In the genomic region with DNA sequence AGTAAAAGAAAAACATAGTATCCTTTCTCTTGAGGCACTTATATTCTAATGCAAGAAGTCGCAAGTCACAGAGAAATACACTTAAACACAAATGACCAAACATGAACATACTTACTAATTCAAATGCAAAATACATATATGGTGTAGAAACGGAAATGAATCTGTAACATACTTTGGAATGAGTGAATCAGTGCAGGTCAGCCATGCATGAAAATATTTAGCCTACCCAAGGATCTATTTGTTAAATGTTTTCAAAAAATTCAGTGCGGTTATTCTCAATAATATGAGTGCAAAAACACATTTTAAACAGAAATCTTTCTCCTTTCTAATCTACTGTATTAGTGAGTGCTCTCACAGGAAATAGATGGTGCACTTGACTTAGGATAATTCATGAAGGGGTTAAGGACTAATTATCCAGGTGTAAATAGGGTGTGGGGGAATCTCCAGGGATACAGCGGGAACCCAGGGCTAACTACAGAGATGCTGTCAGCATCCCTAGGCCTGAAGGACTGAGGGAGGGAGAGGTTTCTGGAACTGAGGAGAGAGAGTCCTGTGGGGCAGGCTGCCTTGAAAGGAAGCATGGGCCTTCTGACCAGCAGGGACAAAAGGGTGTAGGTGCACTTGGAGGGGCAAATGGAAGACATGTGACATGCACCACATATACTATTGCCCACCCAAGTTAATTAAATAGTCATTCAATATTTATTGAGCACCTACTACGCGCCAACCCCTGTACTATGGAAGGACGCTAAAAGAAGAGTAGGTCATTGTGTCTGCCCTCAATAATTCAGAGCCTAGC, we compare ENCODE assay signal across 12 cellular contexts.
DNase-seq lines count a peak whose midpoint lies in the region; ATAC-seq and TF ChIP-seq lines count a peak whose summit lies in the region.
"Had no signal": no experiment of that assay in that cellular context is flagged by ENCODE, and none has a peak within 500 bp of the region (broad histone marks: within the 10 kb centered on the region; RNA-seq: fewer than 3 reads in every experiment).

No MANE protein-coding gene starts in this region.

- peaks cover 29% of the 10 kb centered on the region for H3K36me3 Mint-ChIP-seq in activated T-cell treated with anti-CD3 and anti-CD28 coated beads, Interleukin-2, amount 50 U/mL, for 4 hours (ENCODE audit: insufficient read depth)
- peaks cover 22% of the 10 kb centered on the region for H3K36me3 Mint-ChIP-seq in activated CD4-positive, alpha-beta memory T cell treated with anti-CD3 and anti-CD28 coated beads for 36 hours
- no peaks in the 10 kb centered on the region for H3K36me3 Mint-ChIP-seq in endodermal cell (ENCODE audit: low read depth)
- H3K36me3 Mint-ChIP-seq in stimulated activated memory B cell treated with anti-CD40 and anti-IgM and Interleukin-4, amounts not matched to agents 10 μg/mL and 1 μg/mL and 100 μg/mL, for 72 hours: peaks cover 22% of the 10 kb centered on the region

- no peak overlapping the region for H3K9ac ChIP-seq in endodermal cell (ENCODE audit: extremely low read depth, low read length, poor library complexity, severe bottlenecking)
- H3K9ac ChIP-seq: parathyroid adenoma had no signal

- peak overlapping the region; percentile 52 for H3K4me3 Mint-ChIP-seq in activated T-cell treated with anti-CD3 and anti-CD28 coated beads, Interleukin-2, amount 50 U/mL, for 4 hours
- H3K4me3 Mint-ChIP-seq in activated CD4-positive, alpha-beta memory T cell treated with anti-CD3 and anti-CD28 coated beads for 36 hours: peak overlapping the region; percentile 14
- no peak overlapping the region for H3K4me3 Mint-ChIP-seq in endodermal cell
- no peak overlapping the region for H3K4me3 Mint-ChIP-seq in stimulated activated memory B cell treated with anti-CD40 and anti-IgM and Interleukin-4, amounts not matched to agents 10 μg/mL and 1 μg/mL and 100 μg/mL, for 72 hours

- no peaks in the 10 kb centered on the region for H3K27me3 ChIP-seq in endodermal cell (ENCODE audit: control insufficient read depth, insufficient read depth, low read length, poor library complexity, severe bottlenecking)
- H3K27me3 ChIP-seq in aorta (ENCODE audit: control insufficient read depth in 1 of 2, insufficient read depth in 2 of 2, low read length in 1 of 2): no peaks in the 10 kb centered on the region
- H3K27me3 ChIP-seq: tibial nerve had no signal

- no peak for DNase-seq in activated T-cell treated with anti-CD3 and anti-CD28 coated beads, Interleukin-2, amount 50 U/mL, for 4 hours
- no peak for DNase-seq in activated T-cell treated with anti-CD3 and anti-CD28 coated beads, Interleukin-2, amount 50 U/mL, for 1 hour
- no peak for DNase-seq in activated CD4-positive, alpha-beta memory T cell treated with anti-CD3 and anti-CD28 coated beads for 36 hours
- DNase-seq in endodermal cell: peak; percentile 72
- no peak for DNase-seq in mesenteric fat pad (ENCODE audit: low spot score)
- no peak for DNase-seq in aorta
- DNase-seq: DMS79, NCI-H510A had no signal

- H3K27ac ChIP-seq in endodermal cell (ENCODE audit: low read depth, low read length) (no peak overlapping the region), aorta (ENCODE audit: low read depth in 1 of 2, low read length in 2 of 2) (no peak overlapping the region)
- H3K27ac ChIP-seq: parathyroid adenoma had no signal

- peak overlapping the region; percentile 91 for H3K27ac Mint-ChIP-seq in activated CD4-positive, alpha-beta memory T cell treated with anti-CD3 and anti-CD28 coated beads for 36 hours
- H3K27ac Mint-ChIP-seq in endodermal cell: no peak overlapping the region
- peak overlapping the region; percentile 57 for H3K27ac Mint-ChIP-seq in stimulated activated memory B cell treated with anti-CD40 and anti-IgM and Interleukin-4, amounts not matched to agents 10 μg/mL and 1 μg/mL and 100 μg/mL, for 72 hours

- peaks cover 80% of the 10 kb centered on the region for H3K4me1 Mint-ChIP-seq in activated T-cell treated with anti-CD3 and anti-CD28 coated beads, Interleukin-2, amount 50 U/mL, for 4 hours (ENCODE audit: low read depth)
- H3K4me1 Mint-ChIP-seq in activated CD4-positive, alpha-beta memory T cell treated with anti-CD3 and anti-CD28 coated beads for 36 hours (ENCODE audit: low read depth): peaks cover 84% of the 10 kb centered on the region
- peaks cover 59% of the 10 kb centered on the region for H3K4me1 Mint-ChIP-seq in endodermal cell
- H3K4me1 Mint-ChIP-seq in stimulated activated memory B cell treated with anti-CD40 and anti-IgM and Interleukin-4, amounts not matched to agents 10 μg/mL and 1 μg/mL and 100 μg/mL, for 72 hours: peaks cover 43% of the 10 kb centered on the region

- H3K36me3 ChIP-seq in endodermal cell (ENCODE audit: control insufficient read depth, insufficient read depth, low read length) (no peaks in the 10 kb centered on the region), aorta (ENCODE audit: control insufficient read depth in 1 of 2, insufficient read depth in 2 of 2, low read length in 1 of 2) (no peaks in the 10 kb centered on the region)
- H3K36me3 ChIP-seq: tibial nerve had no signal

- H3K9me3 ChIP-seq in endodermal cell (ENCODE audit: control insufficient read depth, low read length): no peaks in the 10 kb centered on the region
- H3K9me3 ChIP-seq in aorta (ENCODE audit: control insufficient read depth, low read length): no peaks in the 10 kb centered on the region
- H3K9me3 ChIP-seq: tibial nerve had no signal

- no peaks in the 10 kb centered on the region for H3K27me3 Mint-ChIP-seq in activated T-cell treated with anti-CD3 and anti-CD28 coated beads, Interleukin-2, amount 50 U/mL, for 4 hours (ENCODE audit: low read depth)
- H3K27me3 Mint-ChIP-seq in activated CD4-positive, alpha-beta memory T cell treated with anti-CD3 and anti-CD28 coated beads for 36 hours: no peaks in the 10 kb centered on the region
- H3K27me3 Mint-ChIP-seq in endodermal cell (ENCODE audit: insufficient read depth): no peaks in the 10 kb centered on the region
- no peaks in the 10 kb centered on the region for H3K27me3 Mint-ChIP-seq in stimulated activated memory B cell treated with anti-CD40 and anti-IgM and Interleukin-4, amounts not matched to agents 10 μg/mL and 1 μg/mL and 100 μg/mL, for 72 hours

- intact Hi-C loops in activated CD4-positive, alpha-beta memory T cell treated with anti-CD3 and anti-CD28 coated beads for 36 hours (cut with micrococcal nuclease): loop anchor here (2.0 to 10.0 kb wide), 4 partner anchors 15 to 969 kb away; a partner anchor contains a TSS
- intact Hi-C loops in aorta (cut with DNase I): no loop called here

- no peak for TF ChIP-seq CTCF in endodermal cell (conservative IDR thresholded peaks at IDR 0.05)

- POLR2A ChIA-PET in activated CD4-positive, alpha-beta memory T cell treated with anti-CD3 and anti-CD28 coated beads for 36 hours (lab: Charles Lee): interaction anchor here (1.1 to 1.5 kb wide), 2 partner anchors 33 to 136 kb away, joined by 3 read pairs; no protein-coding TSS in a partner anchor

- H3K4me3 ChIP-seq in endodermal cell (ENCODE audit: low read length) (no peak overlapping the region), aorta (ENCODE audit: low read length in 2 of 2) (no peak overlapping the region)
- H3K4me3 ChIP-seq: tibial nerve had no signal

- CTCF ChIA-PET in activated CD4-positive, alpha-beta memory T cell treated with anti-CD3 and anti-CD28 coated beads for 36 hours (lab: Charles Lee): interaction anchor here (1.2 to 5.9 kb wide), 4 partner anchors 14 to 148 kb away, joined by 3 to 25 read pairs (median 4); a partner anchor contains a TSS

- 96% methylated on average over 4 to 6 of the region's 7 CpGs for whole genome bisulfite sequencing in endodermal cell (ENCODE audit: insufficient coverage in 1 of 2, insufficient read length in 1 of 2), 2 experiments
- 94 to 96% methylated on average over 7 of the region's 7 CpGs for WGBS in aorta, 2 donors

- no peaks in the 10 kb centered on the region for H3K9me3 Mint-ChIP-seq in activated T-cell treated with anti-CD3 and anti-CD28 coated beads, Interleukin-2, amount 50 U/mL, for 4 hours
- no peaks in the 10 kb centered on the region for H3K9me3 Mint-ChIP-seq in activated CD4-positive, alpha-beta memory T cell treated with anti-CD3 and anti-CD28 coated beads for 36 hours
- H3K9me3 Mint-ChIP-seq in endodermal cell: no peaks in the 10 kb centered on the region
- no peaks in the 10 kb centered on the region for H3K9me3 Mint-ChIP-seq in stimulated activated memory B cell treated with anti-CD40 and anti-IgM and Interleukin-4, amounts not matched to agents 10 μg/mL and 1 μg/mL and 100 μg/mL, for 72 hours

- no peaks in the 10 kb centered on the region for H3K4me1 ChIP-seq in endodermal cell (ENCODE audit: control insufficient read depth, insufficient read depth, low read length)
- H3K4me1 ChIP-seq in aorta (ENCODE audit: control insufficient read depth in 1 of 2, insufficient read depth in 2 of 2, low read length in 2 of 2): peaks cover 2 to 9% of the 10 kb centered on the region in 2 donors
- H3K4me1 ChIP-seq: parathyroid adenoma had no signal

- no peak for ATAC-seq in activated T-cell treated with anti-CD3 and anti-CD28 coated beads, Interleukin-2, amount 50 U/mL, for 4 hours
- ATAC-seq in stimulated activated memory B cell treated with anti-CD40 and anti-IgM and Interleukin-4, amounts not matched to agents 10 μg/mL and 1 μg/mL and 100 μg/mL, for 72 hours: no peak
- no peak for ATAC-seq in HG02642 (IDR thresholded peaks at IDR 0.05; ENCODE audit: poor library complexity, unreplicated experiment)
- ATAC-seq in aorta (ENCODE audit: low FRiP score): no peak

Comparison
In these comparisons a context has a peak if more than half of its experiments do, and no peak if none do; other contexts are left out.
1. H3K4me3 Mint-ChIP-seq: peak in activated T-cell treated with anti-CD3 and anti-CD28 coated beads, Interleukin-2, amount 50 U/mL, for 4 hours (single experiment) and activated CD4-positive, alpha-beta memory T cell treated with anti-CD3 and anti-CD28 coated beads for 36 hours (single experiment); none in endodermal cell (single experiment) and stimulated activated memory B cell treated with anti-CD40 and anti-IgM and Interleukin-4, amounts not matched to agents 10 μg/mL and 1 μg/mL and 100 μg/mL, for 72 hours (single experiment).